In the genomic region with DNA sequence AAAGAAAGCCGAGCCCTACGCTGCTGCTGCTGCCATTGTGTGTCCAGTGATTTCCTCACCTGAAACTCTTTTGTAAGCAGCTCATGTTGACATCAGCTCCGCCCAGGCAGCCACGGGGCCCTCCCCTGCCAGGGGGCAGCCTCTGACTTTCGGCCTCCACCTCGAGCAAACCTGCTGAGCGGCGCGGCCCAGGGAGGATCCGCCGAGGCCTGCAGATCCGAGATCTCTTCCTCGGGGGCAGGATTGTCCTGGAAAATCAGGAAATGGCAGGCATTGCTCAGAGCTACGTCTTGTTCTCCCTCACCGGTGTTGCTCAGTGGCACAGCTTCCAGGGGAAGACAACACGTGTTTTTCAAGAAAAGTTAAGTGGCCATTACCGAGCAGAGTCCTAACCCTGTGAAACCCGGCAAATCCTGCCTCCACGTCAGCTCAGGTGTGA, we compare ENCODE assay signal across 17 cellular contexts. TPM values are rescaled to one million over a fixed set of nuclear protein-coding genes. Genes with fewer than 3 reads are reported as not detected.
DNase-seq lines count a peak whose midpoint lies in the region; ATAC-seq, FAIRE-seq and TF ChIP-seq lines count a peak whose summit lies in the region.
"Had no signal": no experiment of that assay in that cellular context is flagged by ENCODE, and none has a peak within 500 bp of the region (broad histone marks: within the 10 kb centered on the region; RNA-seq: fewer than 3 reads in every experiment).

No MANE protein-coding gene starts in this region.

- no peak for TF ChIP-seq EP300 in suprapubic skin (IDR thresholded peaks at IDR 0.05)

- H3K9ac ChIP-seq in kidney (ENCODE audit: low read length in 2 of 2), result no peak overlapping the region

- TF ChIP-seq POLR2A in suprapubic skin (IDR thresholded peaks at IDR 0.05), result no peak

- ATAC-seq in activated naive CD8-positive, alpha-beta T cell treated with anti-CD3 and anti-CD28 coated beads, Interleukin-2, amount 50 U/mL, for 24 hours, result no peak
- no peak for ATAC-seq in natural killer cell
- ATAC-seq: A549 had no signal

- no peaks in the 10 kb centered on the region for H3K27me3 Mint-ChIP-seq in activated naive CD8-positive, alpha-beta T cell treated with anti-CD3 and anti-CD28 coated beads, Interleukin-2, amount 50 U/mL, for 24 hours
- peaks cover 0 to 10% of the 10 kb centered on the region in 2 donors for H3K27me3 Mint-ChIP-seq in natural killer cell (ENCODE audit: low read depth in 2 of 2)

- H3K27ac ChIP-seq in VCaP (peak overlapping the region; percentile 99), kidney (ENCODE audit: low read depth in 2 of 2, low read length in 2 of 2) (no peak overlapping the region), suprapubic skin (peak overlapping the region; percentile 88)
- H3K27ac ChIP-seq: A549 had no signal

- FAIRE-seq in kidney (lab: Jason Lieb, UNC), result no peak
- FAIRE-seq: A549, islet of Langerhans had no signal

- H3K9me3 Mint-ChIP-seq in activated naive CD8-positive, alpha-beta T cell treated with anti-CD3 and anti-CD28 coated beads, Interleukin-2, amount 50 U/mL, for 24 hours, result no peaks in the 10 kb centered on the region
- H3K9me3 Mint-ChIP-seq in natural killer cell, result no peaks in the 10 kb centered on the region

- peak; percentile 59 to 91 for DNase-seq in NCI-H187 (lab: John Stamatoyannopoulos, UW)
- no peak for DNase-seq in NCI-H187 treated with DMSO at 0.1 percent for 48 hours (lab: John Stamatoyannopoulos, UW)
- DNase-seq in kidney, result peak; percentile 78
- peak; percentile 81 to 85 for DNase-seq in suprapubic skin (ENCODE audit: low spot score in 2 of 2)
- no peak for DNase-seq in activated naive CD8-positive, alpha-beta T cell treated with anti-CD3 and anti-CD28 coated beads, Interleukin-2, amount 50 U/mL, for 24 hours
- no peak for DNase-seq in natural killer cell
- DNase-seq in cortex of kidney (lab: John Stamatoyannopoulos, UW), result no peak
- DNase-seq: activated CD4-positive, alpha-beta T cell treated with anti-CD3 and anti-CD28 coated beads for 1 hour; DMS 273 treated with DMSO at 0.1 percent for 48 hours; NCI-H1105 treated with DMSO at 0.1 percent for 48 hours; Right ventricle myocardium superior; stimulated activated naive CD4-positive, alpha-beta T cell had no signal

- no peak overlapping the region for H3K4me3 Mint-ChIP-seq in activated naive CD8-positive, alpha-beta T cell treated with anti-CD3 and anti-CD28 coated beads, Interleukin-2, amount 50 U/mL, for 24 hours
- H3K4me3 Mint-ChIP-seq in natural killer cell, result no peak overlapping the region

- H3K27ac Mint-ChIP-seq in activated naive CD8-positive, alpha-beta T cell treated with anti-CD3 and anti-CD28 coated beads, Interleukin-2, amount 50 U/mL, for 24 hours, result no peak overlapping the region
- no peak overlapping the region for H3K27ac Mint-ChIP-seq in natural killer cell

- H3K4me3 ChIP-seq in kidney (ENCODE audit: low read length in 2 of 2), result no peak overlapping the region
- no peak overlapping the region for H3K4me3 ChIP-seq in suprapubic skin
- H3K4me3 ChIP-seq: A549 had no signal

- intact Hi-C loops in kidney (cut with DNase I), result no loop called here
- intact Hi-C loops in natural killer cell (cut with micrococcal nuclease), result no loop called here

- H3K9me3 ChIP-seq in kidney (ENCODE audit: control insufficient read depth in 1 of 2, low read length in 2 of 2) (no peaks in the 10 kb centered on the region), suprapubic skin (no peaks in the 10 kb centered on the region)
- H3K9me3 ChIP-seq: A549 had no signal

- peaks cover 0 to 4% of the 10 kb centered on the region in 2 donors for H3K4me1 ChIP-seq in kidney (ENCODE audit: control insufficient read depth in 1 of 2, insufficient read depth in 1 of 2, low read depth in 1 of 2, low read length in 2 of 2)
- peaks cover 63% of the 10 kb centered on the region for H3K4me1 ChIP-seq in suprapubic skin
- H3K4me1 ChIP-seq: A549 had no signal

- TF ChIP-seq CTCF in VCaP (conservative IDR thresholded peaks at IDR 0.05) (no peak), kidney (IDR thresholded peaks at IDR 0.05; ENCODE audit: borderline replicate concordance, extremely low read depth, insufficient read depth) (no peak), suprapubic skin (IDR thresholded peaks at IDR 0.05) (no peak), natural killer cell (IDR thresholded peaks at IDR 0.05) (no peak)

- peaks cover 13% of the 10 kb centered on the region for H3K36me3 Mint-ChIP-seq in activated naive CD8-positive, alpha-beta T cell treated with anti-CD3 and anti-CD28 coated beads, Interleukin-2, amount 50 U/mL, for 24 hours (ENCODE audit: low read depth)
- no peaks in the 10 kb centered on the region for H3K36me3 Mint-ChIP-seq in natural killer cell

- H3K4me1 Mint-ChIP-seq in activated naive CD8-positive, alpha-beta T cell treated with anti-CD3 and anti-CD28 coated beads, Interleukin-2, amount 50 U/mL, for 24 hours, result peaks cover 65% of the 10 kb centered on the region
- peaks cover 24 to 28% of the 10 kb centered on the region in 2 donors for H3K4me1 Mint-ChIP-seq in natural killer cell

- H3K36me3 ChIP-seq in kidney (ENCODE audit: control insufficient read depth in 1 of 2, insufficient read depth in 2 of 2, low read length in 2 of 2) (peaks cover 1 to 10% of the 10 kb centered on the region in 2 donors), suprapubic skin (peaks cover 16% of the 10 kb centered on the region)

- WGBS in suprapubic skin, result 56% methylated on average over 19 of the region's 19 CpGs

- H3K27me3 ChIP-seq in suprapubic skin, result no peaks in the 10 kb centered on the region

RNA-seq across cellular contexts. Expression of a gene that starts 35.6 kb away (rescaled TPM):
- 0.25 TPM for total RNA-seq in kidney
- 0.30 TPM for polyA plus RNA-seq in kidney (ENCODE audit: insufficient read depth, low read depth, low replicate concordance)
- total RNA-seq in suprapubic skin, result 100 to 1,000 TPM; 117 to 353 (median 233) TPM
- total RNA-seq in natural killer cell, result not detected
- total RNA-seq: fibroblast of lung, omental fat pad had no signal
- polyA plus RNA-seq: A549, fibroblast of lung had no signal

Comparison
In these comparisons a context has a peak if more than half of its experiments do, and no peak if none do; other contexts are left out.
1. DNase-seq: peak in NCI-H187 (2 of 2), kidney (single experiment) and suprapubic skin (2 of 2); none in NCI-H187 treated with DMSO at 0.1 percent for 48 hours (single experiment), activated naive CD8-positive, alpha-beta T cell treated with anti-CD3 and anti-CD28 coated beads, Interleukin-2, amount 50 U/mL, for 24 hours (single experiment), natural killer cell (single experiment) and cortex of kidney (single experiment).
2. H3K27ac ChIP-seq: peak in VCaP (single experiment) and suprapubic skin (single experiment); none in kidney (0 of 2).
3. RNA of a gene that starts 35.6 kb away (total RNA-seq): 117 to 353 TPM in suprapubic skin; 0.25 TPM in kidney (single experiment) and not detected in natural killer cell; every median in the first group is over 10 times any median in the second.